In genomic region chr12:118541071-118541470, GRCh38 we compare ENCODE assay signal across 23 cellular contexts.
DNase-seq lines count a peak whose midpoint lies in the region; ATAC-seq, FAIRE-seq and TF ChIP-seq lines count a peak whose summit lies in the region.
"Had no signal": no experiment of that assay in that cellular context is flagged by ENCODE, and none has a peak within 500 bp of the region (broad histone marks: within the 10 kb centered on the region; RNA-seq: fewer than 3 reads in every experiment).

No MANE protein-coding gene starts in this region.

- H3K36me3 ChIP-seq in ES-I3 (ENCODE audit: insufficient read depth, low read length) (no peaks in the 10 kb centered on the region), H1 (ENCODE audit: control insufficient read depth in 2 of 4, insufficient read depth in 4 of 4, low read length in 3 of 4) (no peaks in the 10 kb centered on the region)
- H3K36me3 ChIP-seq: BE2C; BLaER1 treated with 17β-estradiol and CSF1 and Interleukin-3, amounts not matched to agents 10 nM and 100 nM had no signal

- no peaks in the 10 kb centered on the region for H3K79me1 ChIP-seq in H1 (ENCODE audit: low read depth, low read length)

- peak overlapping the region; percentile 81; the same call in 1 of the 2 replicates for H2BK20ac ChIP-seq in H1 (ENCODE audit: low read length)

- H4K8ac ChIP-seq in H1 (ENCODE audit: extremely low read depth, insufficient read depth, low read length): no peak overlapping the region

- H3K9me3 Mint-ChIP-seq in HFFc6: peaks cover 9% of the 10 kb centered on the region
- H3K9me3 Mint-ChIP-seq in stimulated activated effector memory CD8-positive, alpha-beta T cell treated with anti-CD3 and anti-CD28 coated beads, Interleukin-12 subunit alpha, Interleukin-12 subunit beta, amount 100 ng/mL, for 72 hours: no peaks in the 10 kb centered on the region
- H3K9me3 Mint-ChIP-seq: CD4-positive, alpha-beta T cell had no signal

- H3K4me2 ChIP-seq in H1 (ENCODE audit: insufficient read depth in 1 of 2, low read depth in 2 of 2, low read length in 2 of 2): no peak overlapping the region
- H3K4me2 ChIP-seq: BLaER1 treated with 17β-estradiol and CSF1 and Interleukin-3, amounts not matched to agents 10 nM and 100 nM had no signal

- H3K9me3 ChIP-seq in ES-I3 (ENCODE audit: control insufficient read depth, insufficient read depth, low read length): no peaks in the 10 kb centered on the region
- no peaks in the 10 kb centered on the region for H3K9me3 ChIP-seq in H1 (ENCODE audit: insufficient read depth in 2 of 2, low read depth in 1 of 2, low read length in 1 of 2)
- H3K9me3 ChIP-seq: BLaER1 treated with 17β-estradiol and CSF1 and Interleukin-3, amounts not matched to agents 10 nM and 100 nM had no signal

- H2BK120ac ChIP-seq in H1 (replicated peaks; ENCODE audit: low read depth, low read length): peak overlapping the region; percentile 83

- peak overlapping the region; percentile 73; the same call in 1 of the 2 replicates for H2BK15ac ChIP-seq in H1 (ENCODE audit: low read length)

- peak overlapping the region; percentile 95 for H4K91ac ChIP-seq in H1 (replicated peaks; ENCODE audit: insufficient read length, low read length)

- no peak for TF ChIP-seq POLR2A in H1 (IDR thresholded peaks at IDR 0.05; ENCODE audit: control extremely low read depth in 1 of 2, low read depth in 2 of 2, low read length in 2 of 2)

- H4K20me1 ChIP-seq in H1 (replicated peaks in 1 of 2; ENCODE audit: control insufficient read depth in 1 of 2, insufficient read depth in 2 of 2, low read length in 2 of 2): no peaks in the 10 kb centered on the region
- H4K20me1 ChIP-seq: BLaER1 treated with 17β-estradiol and CSF1 and Interleukin-3, amounts not matched to agents 10 nM and 100 nM had no signal

- no peaks in the 10 kb centered on the region for H3K79me2 ChIP-seq in H1 (ENCODE audit: control insufficient read depth in 1 of 2, insufficient read depth in 2 of 2, low read length in 2 of 2)

- H3K4ac ChIP-seq in H1 (replicated peaks; ENCODE audit: insufficient read length, low read depth, low read length): peak overlapping the region; percentile 24

- H2BK5ac ChIP-seq in H1 (ENCODE audit: low read depth, low read length): peak overlapping the region; percentile 63

- CTCF ChIA-PET in H1 (lab: Charles Lee; ENCODE audit: partially characterized antibody): interaction anchor here (0.5 to 1.0 kb wide), 2 partner anchors 9 to 81 kb away, joined by 3 read pairs; no protein-coding TSS in a partner anchor

- H3K4me1 Mint-ChIP-seq in HFFc6 (ENCODE audit: low read depth): peaks cover 12% of the 10 kb centered on the region
- no peaks in the 10 kb centered on the region for H3K4me1 Mint-ChIP-seq in stimulated activated effector memory CD8-positive, alpha-beta T cell treated with anti-CD3 and anti-CD28 coated beads, Interleukin-12 subunit alpha, Interleukin-12 subunit beta, amount 100 ng/mL, for 72 hours
- H3K4me1 Mint-ChIP-seq: CD14-positive monocyte; CD8-positive, alpha-beta memory T cell had no signal

- peaks cover 9% of the 10 kb centered on the region; the same call in 1 of the 2 replicates for H3K36me3 Mint-ChIP-seq in HFFc6 (ENCODE audit: low read depth)
- H3K36me3 Mint-ChIP-seq in stimulated activated effector memory CD8-positive, alpha-beta T cell treated with anti-CD3 and anti-CD28 coated beads, Interleukin-12 subunit alpha, Interleukin-12 subunit beta, amount 100 ng/mL, for 72 hours: no peaks in the 10 kb centered on the region
- H3K36me3 Mint-ChIP-seq: CD14-positive monocyte; CD8-positive, alpha-beta memory T cell had no signal

- H2BK12ac ChIP-seq in H1 (ENCODE audit: low read depth, low read length): peak overlapping the region; percentile 86; the same call in 1 of the 2 replicates

- no peaks in the 10 kb centered on the region for H3K27me3 Mint-ChIP-seq in HFFc6 (ENCODE audit: insufficient read depth)

- no peak overlapping the region for H3K23ac ChIP-seq in H1 (ENCODE audit: insufficient read length)

- peak overlapping the region; percentile 3; the same call in 1 of the 2 replicates for H3K9ac ChIP-seq in ES-I3 (ENCODE audit: low read depth, low read length)
- H3K9ac ChIP-seq in H1 (replicated peaks in 1 of 4; ENCODE audit: extremely low read depth in 1 of 4, low read depth in 3 of 4, low read length in 3 of 4): no peak overlapping the region
- H3K9ac ChIP-seq: BLaER1 treated with 17β-estradiol and CSF1 and Interleukin-3, amounts not matched to agents 10 nM and 100 nM had no signal

- POLR2A ChIA-PET in H1 (lab: Charles Lee; ENCODE audit: partially characterized antibody): no interaction called here

- H3K4me3 ChIP-seq in H1 (ENCODE audit: extremely low read depth in 1 of 4, insufficient read depth in 2 of 4, low read depth in 3 of 4, low read length in 4 of 4): no peak overlapping the region
- H3K4me3 ChIP-seq: BLaER1 treated with 17β-estradiol and CSF1 and Interleukin-3, amounts not matched to agents 10 nM and 100 nM had no signal

- in situ Hi-C loops in ACHN (cut with HindIII; ENCODE audit: low pct_ligation_motif_present, low pct_unique_long_range_greater_than_20kb, low sequenced_read_pairs): no loop called here

- no peak for TF ChIP-seq RAD21 in H1 (IDR thresholded peaks at IDR 0.05 in 1 of 2, conservative IDR thresholded peaks at IDR 0.05 in 1 of 2; ENCODE audit: low read depth in 2 of 2, low read length in 2 of 2)

- H3K56ac ChIP-seq in H1 (replicated peaks; ENCODE audit: insufficient read length, low read depth, low read length): no peak overlapping the region

- TF ChIP-seq EP300 in H1 (IDR thresholded peaks at IDR 0.05; ENCODE audit: borderline replicate concordance in 1 of 2, low read depth in 2 of 2, low read length in 2 of 2): no peak

- no peak overlapping the region for H3K27ac Mint-ChIP-seq in HFFc6
- no peak overlapping the region for H3K27ac Mint-ChIP-seq in stimulated activated effector memory CD8-positive, alpha-beta T cell treated with anti-CD3 and anti-CD28 coated beads, Interleukin-12 subunit alpha, Interleukin-12 subunit beta, amount 100 ng/mL, for 72 hours
- H3K27ac Mint-ChIP-seq: CD14-positive monocyte; CD4-positive, alpha-beta T cell; CD8-positive, alpha-beta memory T cell had no signal

- no peak for FAIRE-seq in H1 (lab: Jason Lieb, UNC)
- FAIRE-seq: A204.1, D721Med, G401.6, GM12892 had no signal

- H3K23me2 ChIP-seq in H1 (ENCODE audit: low read depth, low read length): no peaks in the 10 kb centered on the region

- H3K27ac ChIP-seq in angular gyrus (ENCODE audit: low read depth, low read length) (peak overlapping the region; percentile 8), H1 (ENCODE audit: low read depth, low read length) (no peak overlapping the region)
- H3K27ac ChIP-seq: 22Rv1; BLaER1 treated with 17β-estradiol and CSF1 and Interleukin-3, amounts not matched to agents 10 nM and 100 nM had no signal

- no peak overlapping the region for H2AFZ ChIP-seq in H1 (ENCODE audit: low read length)

- no peak for ATAC-seq in stimulated activated effector memory CD8-positive, alpha-beta T cell treated with anti-CD3 and anti-CD28 coated beads, Interleukin-12 subunit alpha, Interleukin-12 subunit beta, amount 100 ng/mL, for 72 hours

- H3K4me3 Mint-ChIP-seq in HFFc6: no peak overlapping the region
- H3K4me3 Mint-ChIP-seq in stimulated activated effector memory CD8-positive, alpha-beta T cell treated with anti-CD3 and anti-CD28 coated beads, Interleukin-12 subunit alpha, Interleukin-12 subunit beta, amount 100 ng/mL, for 72 hours: no peak overlapping the region
- H3K4me3 Mint-ChIP-seq: CD14-positive monocyte; CD4-positive, alpha-beta T cell; CD8-positive, alpha-beta memory T cell had no signal

- peak overlapping the region; percentile 11; the same call in 1 of the 2 replicates for H2AK5ac ChIP-seq in H1 (ENCODE audit: low read depth, low read length)

- no peaks in the 10 kb centered on the region for H3K27me3 ChIP-seq in H1 (replicated peaks in 1 of 4; ENCODE audit: control insufficient read depth in 3 of 4, extremely low read depth in 1 of 4, insufficient read depth in 3 of 4, low read length in 3 of 4)
- H3K27me3 ChIP-seq: BE2C; BLaER1 treated with 17β-estradiol and CSF1 and Interleukin-3, amounts not matched to agents 10 nM and 100 nM had no signal

- no peak for TF ChIP-seq CTCF in H1 (IDR thresholded peaks at IDR 0.05; ENCODE audit: control extremely low read depth in 1 of 3, insufficient read depth in 1 of 3, low read depth in 1 of 3, low read length in 3 of 3)
- TF ChIP-seq CTCF in HFFc6 (IDR thresholded peaks at IDR 0.05): no peak

- DNase-seq in H1 (ENCODE audit: low read depth in 1 of 2, low spot score in 2 of 2): no peak
- no peak for DNase-seq in HFFc6
- DNase-seq in ACHN: no peak
- no peak for DNase-seq in stimulated activated effector memory CD8-positive, alpha-beta T cell treated with anti-CD3 and anti-CD28 coated beads, Interleukin-12 subunit alpha, Interleukin-12 subunit beta, amount 100 ng/mL, for 72 hours (ENCODE audit: low spot score in 2 of 2)
- DNase-seq: AML-193; BE2C; CD4-positive, alpha-beta T cell; CD8-positive, alpha-beta memory T cell; DMS 273 treated with DMSO at 0.1 percent for 48 hours; DMS79; EL; GOT3; H7; HCEC 1CT had no signal

- WGBS in H1 (ENCODE audit: extremely low coverage in 1 of 2, insufficient coverage in 1 of 2, insufficient read length in 1 of 2, insufficient replicate concordance in 2 of 2, low coverage in 1 of 2, low lambda C conversion rate in 2 of 2, missing lambda C conversion rate in 1 of 2), 2 experiments: 96% methylated on average over 3 of the region's 3 CpGs; no CpG with 5 or more reads in 1 of the 2 experiments

- H3K14ac ChIP-seq in H1 (ENCODE audit: insufficient read length): no peak overlapping the region

- H3K18ac ChIP-seq in H1 (ENCODE audit: extremely low read depth, low read length): 0 out of 2 replicates have a peak overlapping the region, but pooled peaks have one; percentile 43

- H3K4me1 ChIP-seq in ES-I3 (ENCODE audit: insufficient read depth, low read length): peaks cover 43% of the 10 kb centered on the region
- peaks cover 4 to 15% (median 7%) of the 10 kb centered on the region in 4 experiments for H3K4me1 ChIP-seq in H1 (replicated peaks in 1 of 4; ENCODE audit: control insufficient read depth in 3 of 4, insufficient read depth in 4 of 4, low read length in 3 of 4)
- H3K4me1 ChIP-seq: BE2C had no signal

- no peak overlapping the region for H4K5ac ChIP-seq in H1 (ENCODE audit: insufficient read length, low read depth, low read length)

TF ChIP-seq in H1, 55 proteins besides CTCF, POLR2A, EP300 and RAD21 (continues in another document):
- TF ChIP-seq POU5F1 (IDR thresholded peaks at IDR 0.05; ENCODE audit: low read depth, low read length) (no peak), ATF2 (IDR thresholded peaks at IDR 0.05; ENCODE audit: low read length) (no peak)
